Comparison of ENCODE assay signal across 9 cellular contexts in genomic region chr4:26330946-26331345, GRCh38. TPM values are rescaled to one million over a fixed set of nuclear protein-coding genes. Genes with fewer than 3 reads are reported as not detected.
DNase-seq lines count a peak whose midpoint lies in the region; ATAC-seq, FAIRE-seq and TF ChIP-seq lines count a peak whose summit lies in the region.
"Had no signal": no experiment of that assay in that cellular context is flagged by ENCODE, and none has a peak within 500 bp of the region (broad histone marks: within the 10 kb centered on the region; RNA-seq: fewer than 3 reads in every experiment).

No MANE protein-coding gene starts in this region.

- no peaks in the 10 kb centered on the region for H3F3A ChIP-seq in Loucy (ENCODE audit: low read depth)

- peak overlapping the region; percentile 41 for H3K4me2 ChIP-seq in Loucy (ENCODE audit: low read depth, low read length, poor library complexity, severe bottlenecking)

- H3K27ac Mint-ChIP-seq in T-helper 17 cell = peak overlapping the region; percentile 49

- peaks cover 86% of the 10 kb centered on the region for H4K20me1 ChIP-seq in Loucy (ENCODE audit: insufficient read depth, low read length, poor library complexity, severe bottlenecking)

- peaks cover 20% of the 10 kb centered on the region for H3K4me1 ChIP-seq in Loucy (ENCODE audit: insufficient read depth, low read length, poor library complexity, severe bottlenecking)

- ATAC-seq in T-helper 17 cell (peak; percentile 32), GM18870 (IDR thresholded peaks at IDR 0.05; ENCODE audit: unreplicated experiment) (no peak), GM21381 (IDR thresholded peaks at IDR 0.05; ENCODE audit: unreplicated experiment) (no peak)

- no peaks in the 10 kb centered on the region for H3K27me3 Mint-ChIP-seq in T-helper 17 cell

- peaks cover 93% of the 10 kb centered on the region for H3K79me2 ChIP-seq in Loucy (ENCODE audit: insufficient read depth, low read length)

- H3K4me3 Mint-ChIP-seq in T-helper 17 cell = no peak overlapping the region

- H2AFZ ChIP-seq in Loucy (ENCODE audit: low read length) = no peak overlapping the region

- DNase-seq in DMS79 (lab: John Stamatoyannopoulos, UW) (peak; percentile 64), T-helper 17 cell (no peak), kidney epithelial cell (ENCODE audit: low read depth) (peak; percentile 31), NCI-H446 treated with DMSO at 0.1 percent for 48 hours (lab: John Stamatoyannopoulos, UW) (no peak), GM12892 (ENCODE audit: insufficient read length) (no peak)
- DNase-seq: adrenal gland had no signal

- H3K36me3 ChIP-seq in Loucy (ENCODE audit: insufficient read depth, low read length) (no peaks in the 10 kb centered on the region), kidney epithelial cell (ENCODE audit: control insufficient read depth, insufficient read depth, low read length) (no peaks in the 10 kb centered on the region)
- H3K36me3 ChIP-seq: adrenal gland had no signal

- H3K36me3 Mint-ChIP-seq in T-helper 17 cell (ENCODE audit: low read depth) = peaks cover 4% of the 10 kb centered on the region

- TF ChIP-seq CTCF in Loucy (conservative IDR thresholded peaks at IDR 0.05; ENCODE audit: low read length) = no peak
- TF ChIP-seq CTCF in kidney epithelial cell (IDR thresholded peaks at IDR 0.05; ENCODE audit: insufficient read depth, low read length, poor library complexity, severe bottlenecking) = no peak

- TF ChIP-seq POLR2A in GM12892 (IDR thresholded peaks at IDR 0.05; ENCODE audit: low read depth, low read length) = no peak

- no peaks in the 10 kb centered on the region for H3K9me2 ChIP-seq in Loucy (replicated peaks; ENCODE audit: low read depth, low read length)

- no peak overlapping the region for H3K4me3 ChIP-seq in Loucy (ENCODE audit: low read length, poor library complexity, severe bottlenecking)
- no peak overlapping the region for H3K4me3 ChIP-seq in kidney epithelial cell (ENCODE audit: low read depth, low read length)
- H3K4me3 ChIP-seq: adrenal gland had no signal

- H3K27me3 ChIP-seq in Loucy (ENCODE audit: insufficient read depth, low read length, poor library complexity, severe bottlenecking) (no peaks in the 10 kb centered on the region), kidney epithelial cell (ENCODE audit: control insufficient read depth, insufficient read depth, low read length) (no peaks in the 10 kb centered on the region)
- H3K27me3 ChIP-seq: adrenal gland had no signal

- H3K9ac ChIP-seq in Loucy (ENCODE audit: low read depth, low read length, poor library complexity, severe bottlenecking) = no peak overlapping the region

- no peak for FAIRE-seq in GM12892 (lab: Jason Lieb, UNC)

- peaks cover 46% of the 10 kb centered on the region for H3K4me1 Mint-ChIP-seq in T-helper 17 cell

- H3K9me3 ChIP-seq in Loucy (ENCODE audit: insufficient read depth, low read depth, low read length) (no peaks in the 10 kb centered on the region), T-helper 17 cell (ENCODE audit: control insufficient read depth, low read length, poor library complexity, severe bottlenecking) (no peaks in the 10 kb centered on the region)
- H3K9me3 ChIP-seq: adrenal gland had no signal

RNA-seq across cellular contexts. Expression of gene RBPJ, which starts 10.1 kb away (rescaled TPM):
- 10 to 100 TPM; 77.9 to 88.3 TPM for total RNA-seq in T-helper 17 cell
- total RNA-seq in kidney epithelial cell = 29.7 and 82.2 TPM in 2 replicates
- polyA plus RNA-seq in GM12892 (2012; ENCODE audit: missing spikeins) = 62.6 TPM

Comparison
In these comparisons a context has a peak if more than half of its experiments do, and no peak if none do; other contexts are left out.
1. DNase-seq: peak in DMS79 (single experiment) and kidney epithelial cell (single experiment); none in T-helper 17 cell (0 of 3), NCI-H446 treated with DMSO at 0.1 percent for 48 hours (single experiment) and GM12892 (single experiment).